ENCODE assay signal across 11 cellular contexts in genomic region chr3:150372320-150373118, GRCh38. TPM values are rescaled to one million over a fixed set of nuclear protein-coding genes. Genes with fewer than 3 reads are reported as not detected.
DNase-seq lines count a peak whose midpoint lies in the region; ATAC-seq and TF ChIP-seq lines count a peak whose summit lies in the region.
"Had no signal": no experiment of that assay in that cellular context is flagged by ENCODE, and none has a peak within 500 bp of the region (broad histone marks: within the 10 kb centered on the region; RNA-seq: fewer than 3 reads in every experiment).

No MANE protein-coding gene starts in this region.

- no peak overlapping the region for H3K4me3 ChIP-seq in cardiac muscle cell
- H3K4me3 ChIP-seq in RWPE2 (ENCODE audit: severe bottlenecking) = peak overlapping the region; percentile 2
- H3K4me3 ChIP-seq: BLaER1 had no signal

- no peaks in the 10 kb centered on the region for H3K27me3 Mint-ChIP-seq in type B pancreatic cell
- no peaks in the 10 kb centered on the region for H3K27me3 Mint-ChIP-seq in T-cell
- H3K27me3 Mint-ChIP-seq in immature natural killer cell (ENCODE audit: low read depth in 3 of 3) = peaks cover 0 to 1% (median 0%) of the 10 kb centered on the region in 3 donors

- H3K9me3 ChIP-seq in cardiac muscle cell (ENCODE audit: low read depth) (no peaks in the 10 kb centered on the region), RWPE2 (ENCODE audit: severe bottlenecking) (no peaks in the 10 kb centered on the region)
- H3K9me3 ChIP-seq: BLaER1 had no signal

- CTCF ChIA-PET in T-cell (lab: Charles Lee) = no interaction called here

- H3K9me3 Mint-ChIP-seq in type B pancreatic cell (peaks cover 4% of the 10 kb centered on the region), T-cell (no peaks in the 10 kb centered on the region), immature natural killer cell (no peaks in the 10 kb centered on the region)

- H3K4me1 ChIP-seq in cardiac muscle cell (ENCODE audit: low read depth) (no peaks in the 10 kb centered on the region), RWPE2 (ENCODE audit: insufficient read depth, poor library complexity, severe bottlenecking) (peaks cover 52% of the 10 kb centered on the region)
- H3K4me1 ChIP-seq: BLaER1 had no signal

- H3K36me3 ChIP-seq in cardiac muscle cell (no peaks in the 10 kb centered on the region), RWPE2 (ENCODE audit: low read depth) (no peaks in the 10 kb centered on the region)
- H3K36me3 ChIP-seq: BLaER1 had no signal

- H3K27ac Mint-ChIP-seq in type B pancreatic cell (peak overlapping the region; percentile 94), T-cell (no peak overlapping the region), immature natural killer cell (peak overlapping the region in 1 of 6 donors; percentile 53)
- H3K27ac Mint-ChIP-seq: activated naive CD8-positive, alpha-beta T cell had no signal

- POLR2A ChIA-PET in T-cell (lab: Charles Lee) = no interaction called here

- no peaks in the 10 kb centered on the region for H3K36me3 Mint-ChIP-seq in type B pancreatic cell
- no peaks in the 10 kb centered on the region for H3K36me3 Mint-ChIP-seq in T-cell
- H3K36me3 Mint-ChIP-seq in immature natural killer cell = no peaks in the 10 kb centered on the region
- H3K36me3 Mint-ChIP-seq: activated naive CD8-positive, alpha-beta T cell had no signal

- H3K27me3 ChIP-seq in cardiac muscle cell (no peaks in the 10 kb centered on the region), RWPE2 (ENCODE audit: insufficient read depth, poor library complexity, severe bottlenecking) (no peaks in the 10 kb centered on the region)
- H3K27me3 ChIP-seq: BLaER1 had no signal

- peak overlapping the region; percentile 16 for H3K4me3 Mint-ChIP-seq in type B pancreatic cell
- no peak overlapping the region for H3K4me3 Mint-ChIP-seq in T-cell
- H3K4me3 Mint-ChIP-seq in immature natural killer cell = no peak overlapping the region

- DNase-seq in cardiac muscle cell (ENCODE audit: low read depth in 1 of 2, low spot score in 1 of 2) = no peak
- DNase-seq in left ventricle myocardium superior = no peak
- no peak for DNase-seq in RWPE2 (ENCODE audit: low spot score)
- DNase-seq in germinal center (ENCODE audit: low spot score) = peak; percentile 8
- DNase-seq in type B pancreatic cell (ENCODE audit: extremely low spot score, unreplicated experiment) = no peak
- no peak for DNase-seq in T-cell
- no peak for DNase-seq in immature natural killer cell

- ATAC-seq in left ventricle myocardium superior = no peak
- no peak for ATAC-seq in RWPE2 (ENCODE audit: low read depth)
- no peak for ATAC-seq in T-cell (replicated peaks in 1 of 4)
- ATAC-seq in GM21786 (IDR thresholded peaks at IDR 0.05; ENCODE audit: unreplicated experiment) = no peak

- intact Hi-C loops in left ventricle myocardium superior (cut with micrococcal nuclease) = no loop called here

- TF ChIP-seq CTCF in cardiac muscle cell (IDR thresholded peaks at IDR 0.05; ENCODE audit: low read depth, low read length) (peak; percentile 30), RWPE2 (IDR thresholded peaks at IDR 0.05; ENCODE audit: poor library complexity, severe bottlenecking) (peak; percentile 24), type B pancreatic cell (conservative IDR thresholded peaks at IDR 0.05) (peak; percentile 58)

- H3K27ac ChIP-seq in cardiac muscle cell (no peak overlapping the region), RWPE2 (ENCODE audit: poor library complexity, severe bottlenecking) (peak overlapping the region; percentile 98)
- H3K27ac ChIP-seq: BLaER1, KMS-11 had no signal

- H3K4me1 Mint-ChIP-seq in type B pancreatic cell (ENCODE audit: unreplicated experiment) (peaks cover 37% of the 10 kb centered on the region), T-cell (peaks cover 0 to 10% (median 2%) of the 10 kb centered on the region in 3 donors), immature natural killer cell (peaks cover 0 to 12% of the 10 kb centered on the region in 2 donors)

RNA-seq across cellular contexts. Expression of gene TSC22D2, which starts 35.6 kb away (rescaled TPM):
- total RNA-seq in cardiac muscle cell (12.8 and 25.6 TPM in 2 replicates), left ventricle myocardium superior (22.7 TPM), type B pancreatic cell (ENCODE audit: low replicate concordance) (64.4 and 106 TPM in 2 replicates), T-cell (10 to 100 TPM; 21.2 to 55.0 (median 23.3) TPM)
- polyA plus RNA-seq in cardiac muscle cell (22.6 and 29.1 TPM in 2 replicates), immature natural killer cell (10 to 100 TPM in 1 of 3 donors, 1 to 10 TPM in 2; 6.4 to 10.4 (median 9.0) TPM)
